ENCODE assay signal across 8 cellular contexts in the genomic region with DNA sequence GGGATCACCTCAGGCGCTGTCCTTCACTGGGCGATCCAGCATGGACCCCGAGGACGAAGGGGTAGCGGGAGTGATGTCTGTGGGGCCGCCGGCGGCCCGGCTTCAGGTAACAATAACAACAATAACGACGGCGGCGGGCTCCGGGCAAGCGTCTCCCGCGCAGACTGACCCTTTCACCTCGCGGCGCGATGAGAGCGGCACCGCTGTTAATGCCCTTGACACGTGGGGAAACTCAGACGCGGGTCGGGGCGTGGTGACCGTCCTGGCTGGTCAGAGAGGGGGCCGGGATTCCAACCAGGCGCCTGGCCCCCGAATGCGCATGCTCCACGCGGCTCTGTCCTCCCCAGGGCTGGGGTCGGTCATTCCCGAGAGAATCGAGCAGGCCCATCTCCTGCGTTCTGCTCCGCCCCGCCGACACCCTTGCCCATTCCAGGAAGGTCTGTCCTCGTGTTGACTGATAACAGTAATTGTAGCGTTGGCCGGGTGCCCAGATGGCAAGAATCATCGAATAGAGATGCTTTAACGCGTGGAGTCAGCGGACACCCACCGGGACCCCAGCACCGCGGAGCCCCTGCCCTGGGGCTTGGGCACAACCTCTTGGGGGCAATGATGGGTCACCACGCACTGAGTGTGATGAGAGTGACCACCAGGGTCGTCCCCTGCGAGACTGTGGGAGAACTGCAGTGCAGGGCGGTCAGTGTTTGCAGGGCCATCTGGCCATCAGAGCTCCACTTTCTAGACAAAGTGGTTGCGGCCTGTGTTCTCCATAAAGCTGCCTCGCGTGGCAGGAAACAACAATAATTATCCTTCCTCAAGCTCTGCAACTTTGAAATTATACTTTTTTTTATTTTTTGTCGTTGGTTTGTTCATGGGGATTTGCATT. TPM values are rescaled to one million over a fixed set of nuclear protein-coding genes. Genes with fewer than 3 reads are reported as not detected.
DNase-seq lines count a peak whose midpoint lies in the region; ATAC-seq and TF ChIP-seq lines count a peak whose summit lies in the region.

No MANE protein-coding gene starts in this region.

- H3K4me1 ChIP-seq in ovary (ENCODE audit: insufficient read depth) (no peaks in the 10 kb centered on the region), thyroid gland (peaks cover 6 to 16% of the 10 kb centered on the region in 2 donors)

- H3K4me3 ChIP-seq in HL-60 (replicated peaks; ENCODE audit: insufficient read depth, low read length) (peak overlapping the region; percentile 82), ovary (peak overlapping the region; percentile 76), thyroid gland (replicated peaks in 1 of 3) (peak overlapping the region; percentile 67 to 83 (median 72))

- intact Hi-C loops in cardiac septum (cut with DNase I) (no loop called here), ovary (cut with DNase I) (loop anchor here in 1 of 4 donors (10.0 kb wide), 1 partner anchor 94 kb away; a partner anchor contains a TSS), thyroid gland (cut with DNase I) (no loop called here)

- H3K4me1 Mint-ChIP-seq in activated naive CD8-positive, alpha-beta T cell treated with anti-CD3 and anti-CD28 coated beads, Interleukin-2, amount 50 U/mL, for 24 hours = peaks cover 42% of the 10 kb centered on the region

- CTCF ChIA-PET in RWPE1 (lab: Yijun Ruan, JAX) = interaction anchor here (0.7 kb wide), 1 partner anchor 18 kb away, joined by 3 read pairs; no protein-coding TSS in a partner anchor

- no peaks in the 10 kb centered on the region for H3K27me3 Mint-ChIP-seq in activated naive CD8-positive, alpha-beta T cell treated with anti-CD3 and anti-CD28 coated beads, Interleukin-2, amount 50 U/mL, for 24 hours

- no peaks in the 10 kb centered on the region for H3K27me3 ChIP-seq in HL-60 (ENCODE audit: insufficient read depth, poor library complexity, severe bottlenecking)
- no peaks in the 10 kb centered on the region for H3K27me3 ChIP-seq in ovary
- no peaks in the 10 kb centered on the region for H3K27me3 ChIP-seq in thyroid gland

- TF ChIP-seq CTCF in HL-60 (IDR thresholded peaks at IDR 0.05; ENCODE audit: insufficient read depth, low read length) (no peak), RWPE1 (conservative IDR thresholded peaks at IDR 0.05; ENCODE audit: low read depth) (no peak), ovary (IDR thresholded peaks at IDR 0.05) (no peak), thyroid gland (IDR thresholded peaks at IDR 0.05) (peak in 1 of 6 experiments; percentile 5)

- 3 to 5% (median 4%) methylated on average over 48 to 60 of the region's 60 CpGs for WGBS in ovary, 3 donors
- 3 to 8% methylated on average over 12 to 46 of the region's 60 CpGs for WGBS in thyroid gland, 2 donors

- DNase-seq in AG08395 (ENCODE audit: low spot score) (peak; percentile 78), HL-60 (ENCODE audit: low read depth in 1 of 2, low spot score in 1 of 2) (peak in 1 of 2 experiments; percentile 34), RWPE1 (ENCODE audit: low spot score) (peak; percentile 54), cardiac septum (ENCODE audit: low spot score) (peak; percentile 85), ovary (peak; percentile 73 to 87 (median 80)), thyroid gland (peak; percentile 61 to 67)
- peak; percentile 68 for DNase-seq in activated naive CD8-positive, alpha-beta T cell treated with anti-CD3 and anti-CD28 coated beads, Interleukin-2, amount 50 U/mL, for 24 hours

- H3K9me3 ChIP-seq in ovary (peaks cover 0 to 9% of the 10 kb centered on the region in 2 donors), thyroid gland (no peaks in the 10 kb centered on the region)

- POLR2A ChIA-PET in RWPE1 (lab: Yijun Ruan, JAX; ENCODE audit: low non-redundant PET) = no interaction called here

- H3K9me3 Mint-ChIP-seq in activated naive CD8-positive, alpha-beta T cell treated with anti-CD3 and anti-CD28 coated beads, Interleukin-2, amount 50 U/mL, for 24 hours = peaks cover 19% of the 10 kb centered on the region

- H3K36me3 Mint-ChIP-seq in activated naive CD8-positive, alpha-beta T cell treated with anti-CD3 and anti-CD28 coated beads, Interleukin-2, amount 50 U/mL, for 24 hours (ENCODE audit: low read depth) = peaks cover 68% of the 10 kb centered on the region

- peak; percentile 20 for ATAC-seq in GM19328 (IDR thresholded peaks at IDR 0.05; ENCODE audit: unreplicated experiment)
- ATAC-seq in activated naive CD8-positive, alpha-beta T cell treated with anti-CD3 and anti-CD28 coated beads, Interleukin-2, amount 50 U/mL, for 24 hours = no peak

- H3K4me3 Mint-ChIP-seq in activated naive CD8-positive, alpha-beta T cell treated with anti-CD3 and anti-CD28 coated beads, Interleukin-2, amount 50 U/mL, for 24 hours = peak overlapping the region; percentile 96

- H3K27ac ChIP-seq in HL-60 (replicated peaks) = peak overlapping the region; percentile 94
- peak overlapping the region; percentile 91 for H3K27ac ChIP-seq in RWPE1
- H3K27ac ChIP-seq in ovary = peak overlapping the region; percentile 46 to 69
- peak overlapping the region; percentile 47 to 69 (median 59) for H3K27ac ChIP-seq in thyroid gland

- H3K36me3 ChIP-seq in ovary = no peaks in the 10 kb centered on the region
- H3K36me3 ChIP-seq in thyroid gland = no peaks in the 10 kb centered on the region

- TF ChIP-seq EP300 in ovary (IDR thresholded peaks at IDR 0.05) = no peak

- peak overlapping the region; percentile 95 for H3K27ac Mint-ChIP-seq in activated naive CD8-positive, alpha-beta T cell treated with anti-CD3 and anti-CD28 coated beads, Interleukin-2, amount 50 U/mL, for 24 hours

- no peak for TF ChIP-seq POLR2A in ovary (IDR thresholded peaks at IDR 0.05)
- TF ChIP-seq POLR2A in thyroid gland (IDR thresholded peaks at IDR 0.05) = no peak

RNA-seq across cellular contexts. Expression of a gene that starts 0.5 kb away (rescaled TPM):
- total RNA-seq in cardiac septum (6.2 TPM), ovary (10 to 100 TPM in 1 of 7 donors, 1 to 10 TPM in 6; 4.8 to 10.6 (median 8.0) TPM), thyroid gland (10 to 100 TPM in 3 of 4 donors, 1 to 10 TPM in 1; 9.7 to 14.7 (median 10.3) TPM)
- polyA plus RNA-seq in ovary = 1 to 10 TPM; 2.7 to 4.2 TPM

RNA-seq across cellular contexts. Expression of a gene that starts 25.9 kb away (rescaled TPM):
- 17.1 TPM for total RNA-seq in cardiac septum
- 10 to 100 TPM; 26.9 to 37.6 (median 29.9) TPM for total RNA-seq in ovary
- polyA plus RNA-seq in ovary = 10 to 100 TPM; 27.4 to 52.5 TPM
- 10 to 100 TPM; 56.3 to 87.2 (median 64.5) TPM for total RNA-seq in thyroid gland

RNA-seq across cellular contexts. Expression of a gene that starts 47.5 kb away (rescaled TPM):
- total RNA-seq in cardiac septum (2.1 TPM), ovary (1 to 10 TPM; 2.2 to 6.1 (median 4.5) TPM), thyroid gland (1 to 10 TPM; 3.0 to 4.5 (median 4.2) TPM)
- 1 to 10 TPM; 1.1 to 2.3 TPM for polyA plus RNA-seq in ovary

RNA-seq across cellular contexts. Expression of a gene that starts 50.6 kb away (rescaled TPM):
- 28.1 TPM for total RNA-seq in cardiac septum
- 10 to 100 TPM; 20.8 to 39.8 (median 37.5) TPM for total RNA-seq in ovary
- polyA plus RNA-seq in ovary = 10 to 100 TPM; 16.8 to 18.3 TPM
- total RNA-seq in thyroid gland = 100 to 1,000 TPM in 1 of 4 donors, 10 to 100 TPM in 3; 64.7 to 103 (median 76.5) TPM
